ENCODE assay signal across 8 cellular contexts in genomic region chr9:34375901-34376595, GRCh38. TPM values are rescaled to one million over a fixed set of nuclear protein-coding genes. Genes with fewer than 3 reads are reported as not detected.
DNase-seq lines count a peak whose midpoint lies in the region; ATAC-seq, FAIRE-seq and TF ChIP-seq lines count a peak whose summit lies in the region.

No MANE protein-coding gene starts in this region.

- no peak overlapping the region for H4K5ac ChIP-seq in H9 (ENCODE audit: insufficient read length, low read depth, low read length)

- H3K4me1 Mint-ChIP-seq in H9, result peaks cover 20 to 34% of the 10 kb centered on the region in 2 experiments
- H3K4me1 Mint-ChIP-seq in activated naive CD8-positive, alpha-beta T cell treated with anti-CD3 and anti-CD28 coated beads for 36 hours, result peaks cover 31% of the 10 kb centered on the region

- no peak overlapping the region for H3K56ac ChIP-seq in H9 (ENCODE audit: insufficient read length, low read depth, low read length)

- H3K27ac Mint-ChIP-seq in H9, result no peak overlapping the region; a peak in 2 of 7 replicates
- peak overlapping the region; percentile 76 for H3K27ac Mint-ChIP-seq in activated naive CD8-positive, alpha-beta T cell treated with anti-CD3 and anti-CD28 coated beads for 36 hours

- H3T11ph ChIP-seq in H9 (ENCODE audit: low read length), result no peak overlapping the region

- ATAC-seq in left ventricle myocardium superior, result peak; percentile 34
- no peak for ATAC-seq in GM18519 (IDR thresholded peaks at IDR 0.05; ENCODE audit: low FRiP score, unreplicated experiment)

- no peaks in the 10 kb centered on the region for H3K9me3 ChIP-seq in H9 (ENCODE audit: control insufficient read depth, low read depth, low read length)

- H3K4me2 ChIP-seq in H9 (ENCODE audit: insufficient read depth, insufficient read length, low read length), result peak overlapping the region; percentile 52

- no peak overlapping the region for H2BK5ac ChIP-seq in H9 (ENCODE audit: insufficient read length, low read length)

- no peak overlapping the region for H2BK20ac ChIP-seq in H9 (ENCODE audit: low read depth, low read length, poor library complexity, severe bottlenecking)

- no peak for FAIRE-seq in RCC 7860 (lab: Jason Lieb, UNC)

- H2AFZ ChIP-seq in H9 (ENCODE audit: low read length), result no peak overlapping the region

- H3K27me3 Mint-ChIP-seq in H9 (ENCODE audit: low read depth), result peaks cover 31% of the 10 kb centered on the region
- no peaks in the 10 kb centered on the region for H3K27me3 Mint-ChIP-seq in activated naive CD8-positive, alpha-beta T cell treated with anti-CD3 and anti-CD28 coated beads for 36 hours

- H3K4me1 ChIP-seq in H9 (ENCODE audit: insufficient read depth, low read length), result 0 out of 2 replicates have a peak, but pooled peaks cover 4% of the 10 kb centered on the region

- no peak overlapping the region for H3K27ac ChIP-seq in H9 (ENCODE audit: insufficient read length, low read depth, low read length)

- H4K20me1 ChIP-seq in H9 (ENCODE audit: control insufficient read depth, insufficient read depth, insufficient read length), result no peaks in the 10 kb centered on the region

- no peaks in the 10 kb centered on the region; a peak in 1 of 5 replicates for H3K9me3 Mint-ChIP-seq in H9
- H3K9me3 Mint-ChIP-seq in activated naive CD8-positive, alpha-beta T cell treated with anti-CD3 and anti-CD28 coated beads for 36 hours, result no peaks in the 10 kb centered on the region

- no peaks in the 10 kb centered on the region; the same call in 1 of the 2 replicates for H3K27me3 ChIP-seq in H9 (ENCODE audit: insufficient read depth, low read length)

- DNase-seq in COR-L47 (lab: John Stamatoyannopoulos, UW) (peak; percentile 23), H9 (peak; percentile 76), RCC 7860 (ENCODE audit: low spot score) (peak; percentile 41), left ventricle myocardium superior (peak; percentile 74), pons (ENCODE audit: low spot score) (peak; percentile 58), foreskin melanocyte (no peak)
- DNase-seq in activated naive CD8-positive, alpha-beta T cell treated with anti-CD3 and anti-CD28 coated beads for 36 hours, result peak; percentile 57

- peaks cover 30% of the 10 kb centered on the region for H3K23me2 ChIP-seq in H9 (ENCODE audit: insufficient read length, low read depth, low read length, poor library complexity, severe bottlenecking)

- no peak overlapping the region for H3K14ac ChIP-seq in H9 (ENCODE audit: insufficient read depth, low read length)

- WGBS in H9 (ENCODE audit: extremely low coverage, insufficient read length, low lambda C conversion rate), result no CpG with 5 or more reads among the region's 22 CpGs

- intact Hi-C loops in left ventricle myocardium superior (cut with micrococcal nuclease), result loop anchor here (5.0 kb wide), 1 partner anchor 44 kb away; no protein-coding TSS in a partner anchor

- peak; percentile 49 for TF ChIP-seq CTCF in H9 (conservative IDR thresholded peaks at IDR 0.05)

- H4K8ac ChIP-seq in H9 (replicated peaks; ENCODE audit: insufficient read length, low read depth, low read length), result no peak overlapping the region

- H3K9ac ChIP-seq in H9 (ENCODE audit: extremely low read depth, insufficient read length, low read length), result no peak overlapping the region

- no peaks in the 10 kb centered on the region for H3K79me1 ChIP-seq in H9 (ENCODE audit: insufficient read depth, low read depth, low read length, poor library complexity, severe bottlenecking)

- no peaks in the 10 kb centered on the region for H3K79me2 ChIP-seq in H9 (ENCODE audit: insufficient read depth, low read length)

- peak overlapping the region; percentile 82 to 96 for H3K4me3 Mint-ChIP-seq in H9
- peak overlapping the region; percentile 92 for H3K4me3 Mint-ChIP-seq in activated naive CD8-positive, alpha-beta T cell treated with anti-CD3 and anti-CD28 coated beads for 36 hours

- H3K4ac ChIP-seq in H9 (ENCODE audit: low read depth, low read length), result no peak overlapping the region

- H3K18ac ChIP-seq in H9 (ENCODE audit: insufficient read length, low read depth, low read length), result no peak overlapping the region

- H4K91ac ChIP-seq in H9 (ENCODE audit: insufficient read length, low read depth, low read length), result no peak overlapping the region

- no peak overlapping the region for H2AK5ac ChIP-seq in H9 (ENCODE audit: insufficient read length, low read length)

- no peak overlapping the region for H2BK120ac ChIP-seq in H9 (ENCODE audit: low read depth, low read length, poor library complexity, severe bottlenecking)

- no peak overlapping the region for H3K23ac ChIP-seq in H9 (ENCODE audit: insufficient read length, low read depth, low read length)

- H3K36me3 Mint-ChIP-seq in H9 (ENCODE audit: insufficient read depth in 1 of 3, low read depth in 3 of 3), result peaks cover 9 to 12% (median 10%) of the 10 kb centered on the region in 3 experiments; a peak in 6 of 7 replicates
- H3K36me3 Mint-ChIP-seq in activated naive CD8-positive, alpha-beta T cell treated with anti-CD3 and anti-CD28 coated beads for 36 hours, result peaks cover 10% of the 10 kb centered on the region

- H2BK15ac ChIP-seq in H9 (ENCODE audit: low read depth, low read length), result no peak overlapping the region

- H2BK12ac ChIP-seq in H9 (ENCODE audit: insufficient read length, low read depth, low read length), result no peak overlapping the region

RNA-seq across cellular contexts. Expression of gene MYORG, which starts 0.7 kb away (rescaled TPM):
- total RNA-seq in H9 (2021) (5.6 and 5.7 TPM in 2 replicates), left ventricle myocardium superior (5.3 TPM)
- total RNA-seq in activated naive CD8-positive, alpha-beta T cell treated with anti-CD3 and anti-CD28 coated beads for 36 hours, result 1 to 10 TPM; 3.6 to 4.4 TPM

RNA-seq across cellular contexts. Expression of gene NUDT2, which starts 46.7 kb away (rescaled TPM):
- total RNA-seq in H9 (2021), result 13.5 and 14.1 TPM in 2 replicates
- 10 to 100 TPM; 28.0 to 32.7 TPM for total RNA-seq in activated naive CD8-positive, alpha-beta T cell treated with anti-CD3 and anti-CD28 coated beads for 36 hours
- 19.6 TPM for total RNA-seq in left ventricle myocardium superior

RNA-seq across cellular contexts. Expression of gene KIF24, which starts 47.0 kb away (rescaled TPM):
- total RNA-seq in H9 (2021), result 3.7 and 4.0 TPM in 2 replicates
- total RNA-seq in activated naive CD8-positive, alpha-beta T cell treated with anti-CD3 and anti-CD28 coated beads for 36 hours, result 1 to 10 TPM; 6.2 to 6.5 TPM
- 0.45 TPM for total RNA-seq in left ventricle myocardium superior
